ENCODE assay signal across 15 cellular contexts in genomic region chr14:58755026-58755929, GRCh38.
DNase-seq lines count a peak whose midpoint lies in the region; ATAC-seq and TF ChIP-seq lines count a peak whose summit lies in the region.
"Had no signal": no experiment of that assay in that cellular context is flagged by ENCODE, and none has a peak within 500 bp of the region (broad histone marks: within the 10 kb centered on the region; RNA-seq: fewer than 3 reads in every experiment).

No MANE protein-coding gene starts in this region.

- H3K4me1 Mint-ChIP-seq in nephron (peaks cover 58% of the 10 kb centered on the region), mesothelial cell of epicardium (peaks cover 21% of the 10 kb centered on the region)

- TF ChIP-seq CTCF in body of pancreas (IDR thresholded peaks at IDR 0.05) (no peak), nephron (IDR thresholded peaks at IDR 0.05; ENCODE audit: unreplicated experiment in 3 of 3) (no peak), mesothelial cell of epicardium (IDR thresholded peaks at IDR 0.05; ENCODE audit: unreplicated experiment) (no peak)

- no peaks in the 10 kb centered on the region for H3K9me3 ChIP-seq in body of pancreas
- no peaks in the 10 kb centered on the region for H3K9me3 ChIP-seq in aorta (ENCODE audit: control insufficient read depth, low read length)

- H3K4me1 ChIP-seq in body of pancreas: peaks cover 20% of the 10 kb centered on the region
- H3K4me1 ChIP-seq in aorta (ENCODE audit: control insufficient read depth in 1 of 2, insufficient read depth in 2 of 2, low read length in 2 of 2): no peaks in the 10 kb centered on the region

- H3K27ac Mint-ChIP-seq in nephron (peak overlapping the region; percentile 53 to 89 (median 86)), mesothelial cell of epicardium (no peak overlapping the region)
- H3K27ac Mint-ChIP-seq: activated T-cell treated with anti-CD3 and anti-CD28 coated beads, Interleukin-2, amount 50 U/mL, for 24 hours; B cell had no signal

- no peak for TF ChIP-seq POLR2A in body of pancreas (IDR thresholded peaks at IDR 0.05)

- ATAC-seq in body of pancreas (no peak), aorta (ENCODE audit: low FRiP score) (no peak), GM21825 (IDR thresholded peaks at IDR 0.05; ENCODE audit: unreplicated experiment) (no peak)

- H3K27ac ChIP-seq in body of pancreas (peak overlapping the region in 1 of 4 donors; percentile 24), aorta (ENCODE audit: low read depth in 1 of 2, low read length in 2 of 2) (no peak overlapping the region)
- H3K27ac ChIP-seq: SK-N-MC had no signal

- intact Hi-C loops in body of pancreas (cut with DNase I): no loop called here
- intact Hi-C loops in aorta (cut with DNase I): no loop called here

- H3K27me3 Mint-ChIP-seq in nephron (ENCODE audit: low read depth) (peaks cover 3% of the 10 kb centered on the region), mesothelial cell of epicardium (ENCODE audit: low read depth) (no peaks in the 10 kb centered on the region)
- H3K27me3 Mint-ChIP-seq: activated T-cell treated with anti-CD3 and anti-CD28 coated beads, Interleukin-2, amount 50 U/mL, for 24 hours; B cell had no signal

- H3K36me3 Mint-ChIP-seq in nephron (ENCODE audit: low read depth) (no peaks in the 10 kb centered on the region), mesothelial cell of epicardium (no peaks in the 10 kb centered on the region)

- WGBS in body of pancreas, 2 donors: 62 to 90% methylated on average over 2 to 3 of the region's 3 CpGs
- 41 to 47% methylated on average over 3 of the region's 3 CpGs for WGBS in aorta, 2 donors

- no peaks in the 10 kb centered on the region for H3K9me3 Mint-ChIP-seq in nephron
- H3K9me3 Mint-ChIP-seq in mesothelial cell of epicardium: no peaks in the 10 kb centered on the region
- H3K9me3 Mint-ChIP-seq: activated T-cell treated with anti-CD3 and anti-CD28 coated beads, Interleukin-2, amount 50 U/mL, for 24 hours had no signal

- DNase-seq in DMS79 (lab: John Stamatoyannopoulos, UW) (peak; percentile 43), NCI-H1694 treated with DMSO at 0.1 percent for 48 hours (lab: John Stamatoyannopoulos, UW) (peak; percentile 78), body of pancreas (peak in 3 of 4 donors; percentile 10 to 40 (median 25)), aorta (no peak), mesothelial cell of epicardium (ENCODE audit: low spot score in 2 of 2, unreplicated experiment in 2 of 2) (no peak)
- DNase-seq in activated effector memory CD4-positive, alpha-beta T cell treated with Interleukin-2 at 50 U/mL for 16 hours: no peak
- DNase-seq: activated T-cell treated with anti-CD3 and anti-CD28 coated beads, Interleukin-2, amount 50 U/mL, for 24 hours; GF-D8; NCI-H774; stimulated activated naive CD4-positive, alpha-beta T cell treated with Interleukin-2 at 50 U/mL for 16 hours had no signal

- H3K36me3 ChIP-seq in body of pancreas (replicated peaks in 1 of 2; ENCODE audit: insufficient read depth in 1 of 2, low read depth in 2 of 2) (no peaks in the 10 kb centered on the region), aorta (ENCODE audit: control insufficient read depth in 1 of 2, insufficient read depth in 2 of 2, low read length in 1 of 2) (no peaks in the 10 kb centered on the region)

- H3K27me3 ChIP-seq in body of pancreas (no peaks in the 10 kb centered on the region), aorta (ENCODE audit: control insufficient read depth in 1 of 2, insufficient read depth in 2 of 2, low read length in 1 of 2) (no peaks in the 10 kb centered on the region)

- H3K4me3 Mint-ChIP-seq in nephron (no peak overlapping the region), mesothelial cell of epicardium (no peak overlapping the region)
- H3K4me3 Mint-ChIP-seq: activated T-cell treated with anti-CD3 and anti-CD28 coated beads, Interleukin-2, amount 50 U/mL, for 24 hours; B cell had no signal

- H3K4me3 ChIP-seq in body of pancreas: no peak overlapping the region
- H3K4me3 ChIP-seq in aorta (ENCODE audit: low read length in 2 of 2): no peak overlapping the region
- H3K4me3 ChIP-seq: lung, SK-N-MC had no signal

Comparison
In these comparisons a context has a peak if more than half of its experiments do, and no peak if none do; other contexts are left out.
1. DNase-seq: peak in DMS79 (single experiment), NCI-H1694 treated with DMSO at 0.1 percent for 48 hours (single experiment) and body of pancreas (3 of 4); none in aorta (0 of 2), mesothelial cell of epicardium (0 of 2) and activated effector memory CD4-positive, alpha-beta T cell treated with Interleukin-2 at 50 U/mL for 16 hours (single experiment).